Comparison of ENCODE assay signal across 8 cellular contexts in genomic region chr7:12674861-12675260, GRCh38. TPM values are rescaled to one million over a fixed set of nuclear protein-coding genes. Genes with fewer than 3 reads are reported as not detected.
DNase-seq lines count a peak whose midpoint lies in the region; ATAC-seq, FAIRE-seq and TF ChIP-seq lines count a peak whose summit lies in the region.

No MANE protein-coding gene starts in this region.

- no peak overlapping the region for H3K4me2 ChIP-seq in A549

- TF ChIP-seq POLR2A in A549 (IDR thresholded peaks at IDR 0.05; ENCODE audit: low read length) (no peak), esophagus squamous epithelium (IDR thresholded peaks at IDR 0.05) (no peak)

- H3K4me1 ChIP-seq in A549 (no peaks in the 10 kb centered on the region), small intestine (ENCODE audit: control insufficient read depth in 2 of 2, insufficient read depth in 1 of 2, low read depth in 1 of 2, low read length in 1 of 2) (no peaks in the 10 kb centered on the region), esophagus squamous epithelium (peaks cover 0 to 27% (median 7%) of the 10 kb centered on the region in 3 donors)

- H3K4me3 ChIP-seq in A549, result no peak overlapping the region
- H3K4me3 ChIP-seq in small intestine (ENCODE audit: low read depth in 1 of 2, low read length in 2 of 2), result no peak overlapping the region
- H3K4me3 ChIP-seq in esophagus squamous epithelium, result no peak overlapping the region

- TF ChIP-seq CTCF in A549 (IDR thresholded peaks at IDR 0.05) (no peak), GM10266 (IDR thresholded peaks at IDR 0.05; ENCODE audit: control insufficient read depth, insufficient read depth, low read depth, missing control alignments) (peak; percentile 32), esophagus squamous epithelium (IDR thresholded peaks at IDR 0.05) (peak in 3 of 6 experiments; percentile 27 to 58 (median 41))

- DNase-seq in A549 (ENCODE audit: low read depth in 1 of 2, low spot score in 1 of 2), result peak in 1 of 2 experiments; percentile 51
- no peak for DNase-seq in GM10266 (ENCODE audit: extremely low spot score)
- DNase-seq in T follicular helper cell (ENCODE audit: low read depth), result peak; percentile 24
- peak; percentile 66 for DNase-seq in fibroblast of gingiva (ENCODE audit: low read depth)
- DNase-seq in small intestine, result peak; percentile 74
- DNase-seq in esophagus squamous epithelium (lab: John Stamatoyannopoulos, UW), result no peak

- TF ChIP-seq EP300 in A549 (IDR thresholded peaks at IDR 0.05), result no peak

- H3K9me3 ChIP-seq in A549 (no peaks in the 10 kb centered on the region), small intestine (ENCODE audit: control insufficient read depth, low read depth) (no peaks in the 10 kb centered on the region), esophagus squamous epithelium (no peaks in the 10 kb centered on the region)

- H3K27me3 ChIP-seq in small intestine (ENCODE audit: control insufficient read depth in 2 of 2, insufficient read depth in 2 of 2, low read length in 2 of 2) (no peaks in the 10 kb centered on the region), esophagus squamous epithelium (no peaks in the 10 kb centered on the region)

- TF ChIP-seq RAD21 in A549 (conservative IDR thresholded peaks at IDR 0.05 in 1 of 2, IDR thresholded peaks at IDR 0.05 in 1 of 2), result peak in 1 of 2 experiments; percentile 33; a peak in 2 of 5 replicates

- H3K27ac ChIP-seq in A549 (no peak overlapping the region), small intestine (ENCODE audit: low read depth in 1 of 2, low read length in 1 of 2) (no peak overlapping the region), esophagus squamous epithelium (no peak overlapping the region)

- peak; percentile 43 to 50; a peak in 4 of 6 replicates for ATAC-seq in A549
- ATAC-seq in HG03439 (IDR thresholded peaks at IDR 0.05; ENCODE audit: unreplicated experiment), result peak; percentile 86
- ATAC-seq in GM19467 (IDR thresholded peaks at IDR 0.05; ENCODE audit: unreplicated experiment), result no peak

- no peaks in the 10 kb centered on the region for H3K36me3 ChIP-seq in small intestine (ENCODE audit: control insufficient read depth in 2 of 2, insufficient read depth in 2 of 2, low read length in 2 of 2)
- no peaks in the 10 kb centered on the region for H3K36me3 ChIP-seq in esophagus squamous epithelium

- 67% methylated on average over 4 of the region's 4 CpGs for WGBS in A549 (ENCODE audit: missing lambda C conversion rate)
- 24 to 64% (median 45%) methylated on average over 4 of the region's 4 CpGs for WGBS in small intestine, 3 donors
- 53 to 69% methylated on average over 4 of the region's 4 CpGs for WGBS in esophagus squamous epithelium, 2 donors

- POLR2A ChIA-PET in A549 (lab: Yijun Ruan, JAX), result interaction anchor here (1.0 kb wide), 1 partner anchor 12 kb away, joined by 3 read pairs; the partner anchor contains the start of gene ARL4A

- CTCF ChIA-PET in A549 (lab: Yijun Ruan, JAX), result interaction anchor here (0.6 to 2.4 kb wide), 6 partner anchors 11 to 588 kb away, joined by 3 to 19 read pairs (median 4); no protein-coding TSS in a partner anchor

- FAIRE-seq in A549 (lab: Jason Lieb, UNC) (no peak), small intestine (lab: Jason Lieb, UNC) (no peak)

- intact Hi-C loops in esophagus squamous epithelium (cut with DNase I), result loop anchor here (10.0 kb wide), 1 partner anchor 590 kb away; no protein-coding TSS in a partner anchor

TF ChIP-seq in A549, 52 proteins besides CTCF, POLR2A, EP300 and RAD21:
- TF ChIP-seq PHF8 (IDR thresholded peaks at IDR 0.05; ENCODE audit: borderline replicate concordance, low read depth), result no peak
- no peak for TF ChIP-seq ZNF302 (CRISPR knock-in tag; IDR thresholded peaks at IDR 0.05)
- no peak for TF ChIP-seq GATA3 (IDR thresholded peaks at IDR 0.05; ENCODE audit: borderline replicate concordance)
- no peak for TF ChIP-seq RCOR1 (IDR thresholded peaks at IDR 0.05; ENCODE audit: low read depth, low read length)
- TF ChIP-seq MYC (IDR thresholded peaks at IDR 0.05; ENCODE audit: borderline replicate concordance, low read length), result no peak
- TF ChIP-seq ESRRA (IDR thresholded peaks at IDR 0.05; ENCODE audit: borderline replicate concordance, low read length), result no peak
- TF ChIP-seq TP53 (CRISPR knock-in tag; IDR thresholded peaks at IDR 0.05), result no peak
- no peak for TF ChIP-seq CHD4 (IDR thresholded peaks at IDR 0.05; ENCODE audit: borderline replicate concordance)
- TF ChIP-seq BCL3 (IDR thresholded peaks at IDR 0.05), result no peak
- no peak for TF ChIP-seq ELK1 (IDR thresholded peaks at IDR 0.05; ENCODE audit: low read depth, low read length)
- TF ChIP-seq EHMT2 (IDR thresholded peaks at IDR 0.05; ENCODE audit: low read depth), result no peak
- no peak for TF ChIP-seq EHF (CRISPR knock-in tag; IDR thresholded peaks at IDR 0.05)
- no peak for TF ChIP-seq HDAC2 (IDR thresholded peaks at IDR 0.05)
- no peak for TF ChIP-seq MAFK (IDR thresholded peaks at IDR 0.05; ENCODE audit: partially characterized antibody)
- no peak for TF ChIP-seq CEBPB (IDR thresholded peaks at IDR 0.05)
- TF ChIP-seq KDM1A (IDR thresholded peaks at IDR 0.05; ENCODE audit: low read depth), result no peak
- TF ChIP-seq SMC3 (IDR thresholded peaks at IDR 0.05), result no peak
- no peak for TF ChIP-seq RARB (CRISPR knock-in tag; IDR thresholded peaks at IDR 0.05)
- TF ChIP-seq HEYL (CRISPR knock-in tag; IDR thresholded peaks at IDR 0.05), result no peak
- TF ChIP-seq FOXS1 (CRISPR knock-in tag; IDR thresholded peaks at IDR 0.05), result no peak

RNA-seq across cellular contexts. Expression of gene ARL4A, which starts 12.6 kb away (rescaled TPM):
- 58.9 and 76.1 TPM in 2 replicates for polyA plus RNA-seq in A549 (2011; rRNA removed)
- polyA plus RNA-seq in A549 (2012; cell fraction: cytosol; rRNA removed), result 16.7 and 20.5 TPM in 2 replicates
- 7.5 and 11.4 TPM in 2 replicates for polyA plus RNA-seq in A549 (2012; cell fraction: nucleus; rRNA removed)
- polyA plus RNA-seq in A549 (2017; fragmentation: RNase III; extraction: RNeasy Plus Mini Kit Qiagen cat#74134 plus additional on column Dnase treatment), result 51.9 to 59.4 TPM (median 53.6 TPM) in 3 replicates
- polyA minus RNA-seq in A549 (2011; rRNA and poly(A)+ RNA removed), result 17.4 and 22.3 TPM in 2 replicates
- polyA plus RNA-seq in small intestine, result 100 to 1,000 TPM in 1 of 3 donors, 10 to 100 TPM in 2; 48.9 to 123 (median 89.4) TPM
- total RNA-seq in esophagus squamous epithelium, result 100 to 1,000 TPM in 1 of 4 donors, 10 to 100 TPM in 3; 40.5 to 102 (median 48.5) TPM

Comparison
In these comparisons a context has a peak if more than half of its experiments do, and no peak if none do; other contexts are left out.
1. DNase-seq: peak in T follicular helper cell (single experiment), fibroblast of gingiva (single experiment) and small intestine (single experiment); none in GM10266 (single experiment) and esophagus squamous epithelium (single experiment).